Comparison of ENCODE assay signal across 8 cellular contexts in the genomic region with DNA sequence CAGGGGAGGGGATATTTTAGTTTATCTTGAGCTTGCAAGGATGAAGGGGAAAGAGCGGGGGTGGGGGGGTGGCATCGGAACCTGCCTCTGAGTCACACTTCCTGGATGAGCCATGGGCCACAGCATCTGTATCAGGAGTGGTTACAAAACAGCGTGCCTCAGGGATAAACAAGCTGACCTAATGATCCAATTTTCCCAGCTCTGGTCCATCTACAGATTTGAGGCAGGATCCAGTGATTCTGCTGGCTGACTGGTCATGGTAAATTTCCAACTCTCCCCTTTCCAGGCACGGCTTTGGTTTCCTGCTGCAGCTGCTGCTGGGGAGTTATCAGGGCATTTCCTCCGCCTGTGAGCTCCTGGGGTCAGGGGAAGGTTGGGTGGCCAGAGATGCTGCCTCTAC. TPM values are rescaled to one million over a fixed set of nuclear protein-coding genes. Genes with fewer than 3 reads are reported as not detected.
DNase-seq lines count a peak whose midpoint lies in the region; TF ChIP-seq lines count a peak whose summit lies in the region.

No MANE protein-coding gene starts in this region.

- 0 out of 2 replicates have a peak overlapping the region, but pooled peaks have one; percentile 29 for H3K4me3 ChIP-seq in BLaER1

- peaks cover 21% of the 10 kb centered on the region for H3K9me3 ChIP-seq in BLaER1

- H3K27ac ChIP-seq in BLaER1: peak overlapping the region; percentile 47

- H3K9ac ChIP-seq in BLaER1: peak overlapping the region; percentile 44; the same call in 1 of the 2 replicates

- peak overlapping the region; percentile 79 for H3K4me2 ChIP-seq in BLaER1

- DNase-seq in activated effector memory CD4-positive, alpha-beta T cell treated with anti-CD3 and anti-CD28 coated beads, Interleukin-2, amount 50 U/mL, for 16 hours: peak; percentile 83
- DNase-seq in islet precursor cell: peak; percentile 93
- peak; percentile 56 for DNase-seq in stimulated activated naive CD4-positive, alpha-beta T cell treated with Interleukin-2 at 50 U/mL for 16 hours (lab: John Stamatoyannopoulos, UW)
- no peak for DNase-seq in DMS153 treated with DMSO at 0.1 percent for 48 hours (lab: John Stamatoyannopoulos, UW; ENCODE audit: unreplicated experiment)
- DNase-seq in NCI-H82 (lab: John Stamatoyannopoulos, UW): no peak
- no peak for DNase-seq in NCI-H187 (lab: John Stamatoyannopoulos, UW)

- H3K27me3 ChIP-seq in BLaER1: no peaks in the 10 kb centered on the region

- H3K4me1 ChIP-seq in BLaER1: peaks cover 39% of the 10 kb centered on the region

- peaks cover 1% of the 10 kb centered on the region for H4K20me1 ChIP-seq in BLaER1

- H3K36me3 ChIP-seq in BLaER1: no peaks in the 10 kb centered on the region

TF ChIP-seq in PFSK-1, 5 proteins besides CTCF, POLR2A, EP300 and RAD21:
- TF ChIP-seq TAF1 (IDR thresholded peaks at IDR 0.05; ENCODE audit: borderline replicate concordance, insufficient read depth, low read length) (no peak), FOXP2 (optimal IDR thresholded peaks at IDR 0.05; ENCODE audit: borderline replicate concordance, extremely low read depth, extremely low read length, insufficient read depth) (peak; percentile 98)

RNA-seq across cellular contexts. Expression of a gene that starts 4.8 kb away (rescaled TPM):
- polyA plus RNA-seq in PFSK-1 (2012; ENCODE audit: insufficient read length, low read depth): 83.9 TPM

Comparison
In these comparisons a context has a peak if more than half of its experiments do, and no peak if none do; other contexts are left out.
1. DNase-seq: peak in activated effector memory CD4-positive, alpha-beta T cell treated with anti-CD3 and anti-CD28 coated beads, Interleukin-2, amount 50 U/mL, for 16 hours (single experiment), islet precursor cell (single experiment) and stimulated activated naive CD4-positive, alpha-beta T cell treated with Interleukin-2 at 50 U/mL for 16 hours (single experiment); none in DMS153 treated with DMSO at 0.1 percent for 48 hours (single experiment), NCI-H82 (single experiment) and NCI-H187 (0 of 2).